In the genomic region with DNA sequence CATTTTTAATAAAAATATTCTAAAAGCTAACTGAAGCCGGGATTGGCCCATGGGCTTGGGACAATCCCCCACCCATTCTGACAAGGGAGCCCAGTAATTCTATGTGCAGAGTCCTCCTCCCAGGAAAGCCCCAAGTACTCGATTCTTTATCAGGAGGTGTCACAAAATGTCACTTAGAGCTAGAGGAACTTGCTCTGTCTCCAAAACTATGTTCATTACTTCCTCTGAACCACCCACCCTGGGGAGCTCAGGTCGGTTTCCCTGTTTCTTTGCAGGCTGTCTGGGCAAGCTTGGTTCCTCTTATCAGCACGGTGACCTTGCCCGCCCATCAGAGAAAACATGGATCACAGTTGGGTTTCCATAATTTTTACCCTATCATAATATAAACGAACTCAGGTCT, we compare ENCODE assay signal across 14 cellular contexts.
"Had no signal": no experiment of that assay in that cellular context is flagged by ENCODE, and none has a peak within 500 bp of the region (broad histone marks: within the 10 kb centered on the region; RNA-seq: fewer than 3 reads in every experiment).

No MANE protein-coding gene starts in this region.

- DNase-seq: activated CD4-positive, alpha-beta T cell treated with anti-CD3 and anti-CD28 coated beads, Interleukin-2, amount 10 ng/mL, durations not matched to agents 7 days and 5 days; activated CD8-positive, alpha-beta T cell treated with anti-CD3 and anti-CD28 coated beads, Interleukin-2, amount 10 ng/mL, durations not matched to agents 7 days and 5 days; activated naive CD4-positive, alpha-beta T cell treated with anti-CD3 and anti-CD28 coated beads for 36 hours; activated T-cell treated with anti-CD3 and anti-CD28 coated beads, Interleukin-2, amount 50 U/mL, for 24 hours; body of pancreas; effector memory CD8-positive, alpha-beta T cell; hippocampal formation; midbrain; nephron progenitor cell; retina; spleen; stimulated activated naive CD4-positive, alpha-beta T cell treated with Interleukin-2 at 50 U/mL for 16 hours; thyroid gland had no signal

- H3K4me3 ChIP-seq: body of pancreas, spleen, thyroid gland had no signal

- ATAC-seq: activated CD4-positive, CD25-positive, alpha-beta regulatory T cell treated with anti-CD3 and anti-CD28 coated beads, Interleukin-2, amount 50 U/mL, for 24 hours; activated CD8-positive, alpha-beta T cell treated with anti-CD3 and anti-CD28 coated beads, Interleukin-2, amount 10 ng/mL, durations not matched to agents 7 days and 5 days; body of pancreas; effector memory CD8-positive, alpha-beta T cell had no signal

- H3K27ac ChIP-seq: spleen, thyroid gland had no signal

- H3K27me3 Mint-ChIP-seq: activated T-cell treated with anti-CD3 and anti-CD28 coated beads, Interleukin-2, amount 50 U/mL, for 24 hours; effector memory CD8-positive, alpha-beta T cell had no signal

- H3K27ac Mint-ChIP-seq: activated CD4-positive, alpha-beta T cell treated with anti-CD3 and anti-CD28 coated beads, Interleukin-2, amount 10 ng/mL, durations not matched to agents 7 days and 5 days; activated CD8-positive, alpha-beta T cell treated with anti-CD3 and anti-CD28 coated beads, Interleukin-2, amount 10 ng/mL, durations not matched to agents 7 days and 5 days; activated naive CD4-positive, alpha-beta T cell treated with anti-CD3 and anti-CD28 coated beads for 36 hours; activated T-cell treated with anti-CD3 and anti-CD28 coated beads, Interleukin-2, amount 50 U/mL, for 24 hours; effector memory CD8-positive, alpha-beta T cell; nephron progenitor cell had no signal

- H3K27me3 ChIP-seq: body of pancreas, thyroid gland had no signal

- H3K9me3 ChIP-seq: body of pancreas, thyroid gland had no signal

- H3K4me3 Mint-ChIP-seq: activated CD4-positive, alpha-beta T cell treated with anti-CD3 and anti-CD28 coated beads, Interleukin-2, amount 10 ng/mL, durations not matched to agents 7 days and 5 days; activated CD8-positive, alpha-beta T cell treated with anti-CD3 and anti-CD28 coated beads, Interleukin-2, amount 10 ng/mL, durations not matched to agents 7 days and 5 days; activated naive CD4-positive, alpha-beta T cell treated with anti-CD3 and anti-CD28 coated beads for 36 hours; activated T-cell treated with anti-CD3 and anti-CD28 coated beads, Interleukin-2, amount 50 U/mL, for 24 hours; effector memory CD8-positive, alpha-beta T cell; nephron progenitor cell had no signal

- H3K4me1 ChIP-seq: body of pancreas, spleen, thyroid gland had no signal

- H3K36me3 ChIP-seq: spleen, thyroid gland had no signal
